ENCODE assay signal across 8 cellular contexts in the genomic region with DNA sequence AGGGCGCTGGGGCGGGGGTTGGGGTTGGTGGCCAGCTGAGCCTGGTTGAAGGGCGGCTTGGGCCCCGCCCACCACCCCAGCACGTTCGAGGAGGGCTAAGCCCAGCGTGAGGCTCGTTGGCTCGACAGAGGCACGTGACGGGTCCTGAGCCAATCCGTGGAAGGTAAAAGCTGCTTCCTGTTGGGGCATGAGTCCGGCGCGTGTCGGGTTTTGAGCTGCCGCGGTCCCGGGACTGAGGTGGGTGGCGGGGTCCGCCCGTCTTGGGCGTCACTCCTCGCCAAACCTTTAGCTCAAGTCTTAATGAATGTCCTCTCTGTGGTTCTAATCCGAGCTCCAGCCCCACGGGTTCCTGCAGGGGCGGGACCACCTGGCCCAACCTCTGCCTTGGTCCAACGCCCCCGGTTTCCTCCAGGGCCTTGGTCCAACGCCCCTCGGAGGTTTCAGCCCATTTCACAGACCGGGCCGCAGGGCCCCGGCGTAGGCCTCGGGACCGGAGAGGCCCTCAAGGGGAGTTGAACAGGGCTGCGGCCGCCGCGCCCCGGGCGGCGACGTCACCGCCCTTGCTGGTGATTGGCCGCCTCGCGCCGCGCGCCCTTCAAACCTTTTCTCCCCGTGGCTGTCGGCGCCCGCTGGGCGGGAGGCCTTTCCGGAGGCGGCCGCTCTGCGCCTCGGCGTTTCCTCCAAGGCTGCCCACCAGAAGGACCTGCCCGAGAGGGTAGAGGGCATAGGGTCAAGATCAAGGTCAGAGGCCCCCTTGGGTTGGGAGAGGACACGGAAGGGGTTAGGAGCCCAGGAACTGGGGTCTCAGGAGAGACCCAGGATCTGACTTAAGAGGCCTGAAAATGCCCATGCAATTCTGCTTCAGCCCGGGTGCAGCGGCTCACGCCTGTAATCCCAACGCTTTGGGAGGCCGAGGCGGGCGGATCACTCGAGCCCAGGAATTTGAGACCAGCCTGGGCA. TPM values are rescaled to one million over a fixed set of nuclear protein-coding genes. Genes with fewer than 3 reads are reported as not detected.
DNase-seq lines count a peak whose midpoint lies in the region; ATAC-seq and TF ChIP-seq lines count a peak whose summit lies in the region.

A gene with protein sequence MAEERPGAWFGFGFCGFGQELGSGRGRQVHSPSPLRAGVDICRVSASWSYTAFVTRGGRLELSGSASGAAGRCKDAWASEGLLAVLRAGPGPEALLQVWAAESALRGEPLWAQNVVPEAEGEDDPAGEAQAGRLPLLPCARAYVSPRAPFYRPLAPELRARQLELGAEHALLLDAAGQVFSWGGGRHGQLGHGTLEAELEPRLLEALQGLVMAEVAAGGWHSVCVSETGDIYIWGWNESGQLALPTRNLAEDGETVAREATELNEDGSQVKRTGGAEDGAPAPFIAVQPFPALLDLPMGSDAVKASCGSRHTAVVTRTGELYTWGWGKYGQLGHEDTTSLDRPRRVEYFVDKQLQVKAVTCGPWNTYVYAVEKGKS (plus strand): TSS at position 173 of the 960 bp plus-strand sequence. CDS start 1,851 bp downstream, outside the sequence.

- peaks cover 17 to 42% of the 10 kb centered on the region in 2 donors for H3K36me3 Mint-ChIP-seq in CD4-positive, alpha-beta memory T cell

- no peak for TF ChIP-seq CTCF in epithelial cell of proximal tubule (conservative IDR thresholded peaks at IDR 0.05; ENCODE audit: low read depth, low read length)

- H3K9me3 ChIP-seq in CD4-positive, alpha-beta memory T cell (ENCODE audit: control insufficient read depth in 1 of 2, low read length in 2 of 2), result no peaks in the 10 kb centered on the region

- H3K27me3 ChIP-seq in CD4-positive, alpha-beta memory T cell (ENCODE audit: insufficient read depth, low read length), result no peaks in the 10 kb centered on the region

- POLR2A ChIA-PET in CD4-positive, alpha-beta memory T cell (lab: Charles Lee; ENCODE audit: partially characterized antibody), result interaction anchor here (0.7 to 7.8 kb wide), 10 partner anchors 12 to 425 kb away, joined by 3 to 130 read pairs (median 6); a partner anchor contains a TSS

- H3K9me3 Mint-ChIP-seq in CD4-positive, alpha-beta memory T cell, result peaks cover 0 to 4% (median 0%) of the 10 kb centered on the region in 8 donors

- DNase-seq in CD4-positive, alpha-beta memory T cell, result peak; percentile 84 to 91 (median 85)
- DNase-seq in HS-5 (ENCODE audit: low read depth), result peak; percentile 78
- peak; percentile 98 for DNase-seq in OCI-M1 (lab: John Stamatoyannopoulos, UW)
- peak; percentile 87 for DNase-seq in activated T-cell treated with anti-CD3 and anti-CD28 coated beads for 48 hours (ENCODE audit: low read depth)
- no peak for DNase-seq in epithelial cell of proximal tubule (ENCODE audit: low read depth)
- DNase-seq in mucosa of gallbladder (ENCODE audit: low spot score), result peak; percentile 96
- peak; percentile 85 for DNase-seq in stimulated activated CD8-positive, alpha-beta memory T cell treated with anti-CD3 and anti-CD28 coated beads, Interleukin-4, amount 100 ng/mL, for 24 hours (ENCODE audit: low read depth)

- CTCF ChIA-PET in CD4-positive, alpha-beta memory T cell (lab: Charles Lee; ENCODE audit: partially characterized antibody), result interaction anchor here (0.7 to 11.2 kb wide), 17 partner anchors 9 to 866 kb away, joined by 3 to 155 read pairs (median 5); a partner anchor contains a TSS

- intact Hi-C loops in CD4-positive, alpha-beta memory T cell (cut with micrococcal nuclease), result loop anchor here (1.0 to 2.0 kb wide), 4 partner anchors 20 to 68 kb away; a partner anchor contains a TSS

- H3K27ac Mint-ChIP-seq in CD4-positive, alpha-beta memory T cell, result peak within 1 kb of the TSS; percentile 82 to 98 (median 95)

- peaks cover 15% of the 10 kb centered on the region for H3K4me1 ChIP-seq in CD4-positive, alpha-beta memory T cell (ENCODE audit: insufficient read depth, low read length)

- ATAC-seq in GM19468 (IDR thresholded peaks at IDR 0.05; ENCODE audit: extremely low read depth, unreplicated experiment), result peak; percentile 89

- peaks cover 6 to 26% (median 18%) of the 10 kb centered on the region in 4 donors for H3K4me1 Mint-ChIP-seq in CD4-positive, alpha-beta memory T cell

- peak within 1 kb of the TSS; percentile 94 for H3K27ac ChIP-seq in CD4-positive, alpha-beta memory T cell (ENCODE audit: low read depth, low read length)

- peak within 1 kb of the TSS; percentile 85 to 92 (median 88) for H3K4me3 Mint-ChIP-seq in CD4-positive, alpha-beta memory T cell

- H3K27me3 Mint-ChIP-seq in CD4-positive, alpha-beta memory T cell, result no peaks in the 10 kb centered on the region

- H3K4me3 ChIP-seq in CD4-positive, alpha-beta memory T cell (ENCODE audit: low read length in 2 of 2), result peak within 1 kb of the TSS; percentile 90 to 98
- H3K4me3 ChIP-seq in epithelial cell of proximal tubule (ENCODE audit: low read depth, low read length), result peak within 1 kb of the TSS; percentile 84

- H3K36me3 ChIP-seq in CD4-positive, alpha-beta memory T cell (ENCODE audit: insufficient read depth, low read length), result peaks cover 25% of the 10 kb centered on the region

RNA-seq across cellular contexts. Expression of the gene that starts here (rescaled TPM):
- 10 to 100 TPM; 14.0 to 15.6 TPM for total RNA-seq in CD4-positive, alpha-beta memory T cell
- 1 to 10 TPM; 2.0 to 4.7 TPM for polyA plus RNA-seq in CD4-positive, alpha-beta memory T cell
- total RNA-seq in epithelial cell of proximal tubule (26.6 and 32.7 TPM in 2 replicates), mucosa of gallbladder (21.8 TPM)
